ENCODE assay signal across 17 cellular contexts in the genomic region with DNA sequence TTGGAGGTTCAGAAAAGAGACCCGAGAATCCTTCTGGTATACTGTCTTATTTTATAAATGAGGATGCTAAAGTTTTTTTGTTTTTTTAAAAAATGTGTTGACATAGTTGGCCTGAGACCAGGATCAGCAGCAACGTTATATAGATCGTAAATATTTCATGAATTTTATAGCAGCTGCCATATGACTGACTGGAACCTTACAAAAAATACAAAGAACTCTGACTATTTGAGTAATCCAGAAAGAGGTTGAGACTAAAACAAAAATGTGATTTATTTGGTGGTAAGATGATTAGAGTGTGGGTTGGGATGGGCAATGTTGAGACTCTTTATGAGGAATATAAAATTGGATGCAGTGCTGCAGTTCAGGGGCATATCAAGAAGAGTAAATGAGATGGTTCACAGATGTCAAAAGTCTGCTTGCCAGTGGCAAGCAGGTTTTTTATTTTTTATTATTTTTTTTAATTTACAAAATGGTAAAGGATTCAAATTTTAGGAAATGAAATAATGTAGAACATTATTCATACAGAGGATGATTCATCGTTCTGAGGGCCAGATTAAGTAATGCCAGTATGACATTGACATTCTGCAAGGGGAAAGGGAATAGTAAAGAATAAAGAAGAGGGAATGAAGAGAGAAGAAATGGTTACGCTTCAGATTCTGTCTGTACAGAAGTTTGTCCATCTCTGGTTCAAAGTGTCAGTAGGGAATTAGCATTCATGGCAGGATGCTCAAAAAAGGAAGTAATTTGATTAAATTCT. TPM values are rescaled to one million over a fixed set of nuclear protein-coding genes. Genes with fewer than 3 reads are reported as not detected.
DNase-seq lines count a peak whose midpoint lies in the region; ATAC-seq, FAIRE-seq and TF ChIP-seq lines count a peak whose summit lies in the region.
"Had no signal": no experiment of that assay in that cellular context is flagged by ENCODE, and none has a peak within 500 bp of the region (broad histone marks: within the 10 kb centered on the region; RNA-seq: fewer than 3 reads in every experiment).

No MANE protein-coding gene starts in this region.

- no peak for ATAC-seq in CD4-positive, alpha-beta T cell (ENCODE audit: poor library complexity)
- ATAC-seq in activated CD4-positive, CD25-positive, alpha-beta regulatory T cell treated with anti-CD3 and anti-CD28 coated beads, Interleukin-2, amount 50 U/mL, for 24 hours, result no peak
- ATAC-seq: K562 had no signal

- intact Hi-C loops in CD4-positive, alpha-beta T cell (cut with DNase I, micrococcal nuclease), result no loop called here
- intact Hi-C loops in ascending aorta (cut with DNase I), result no loop called here

- peaks cover 7 to 36% of the 10 kb centered on the region in 2 donors for H3K36me3 ChIP-seq in ascending aorta

- no peaks in the 10 kb centered on the region for H3K4me1 ChIP-seq in ascending aorta

- no peaks in the 10 kb centered on the region for H3K9me3 ChIP-seq in CD4-positive, alpha-beta T cell (ENCODE audit: control insufficient read depth, low read length)
- no peaks in the 10 kb centered on the region for H3K9me3 ChIP-seq in ascending aorta
- H3K9me3 ChIP-seq: adrenal gland had no signal

- H3K27ac Mint-ChIP-seq in CD4-positive, alpha-beta T cell, result peak overlapping the region; percentile 22
- peak overlapping the region in 4 of 5 experiments; percentile 2 to 54 (median 35) for H3K27ac Mint-ChIP-seq in brain
- H3K27ac Mint-ChIP-seq in mesothelial cell of epicardium, result peak overlapping the region; percentile 48
- H3K27ac Mint-ChIP-seq: nephron progenitor cell had no signal

- H3K4me1 Mint-ChIP-seq in CD4-positive, alpha-beta T cell (ENCODE audit: low read depth), result peaks cover 35% of the 10 kb centered on the region
- H3K4me1 Mint-ChIP-seq in brain (peaks cover 26% of the 10 kb centered on the region), mesothelial cell of epicardium (peaks cover 10% of the 10 kb centered on the region)
- H3K4me1 Mint-ChIP-seq: nephron progenitor cell had no signal

- DNase-seq in CD4-positive, alpha-beta T cell, result no peak
- peak; percentile 13 for DNase-seq in HTR-8/SVneo (ENCODE audit: insufficient read length, low spot score)
- DNase-seq in mesothelial cell of epicardium (ENCODE audit: low spot score in 2 of 2, unreplicated experiment in 2 of 2), result no peak
- no peak for DNase-seq in nucleus accumbens (lab: John Stamatoyannopoulos, UW)
- no peak for DNase-seq in ascending aorta (ENCODE audit: low spot score in 2 of 2)
- DNase-seq in DMS153 (lab: John Stamatoyannopoulos, UW), result no peak
- DNase-seq: adrenal gland, head of caudate nucleus, left colon, NCI-H1694 treated with DMSO at 0.1 percent for 48 hours, NCI-H69, nephron progenitor cell, RPMI8226 had no signal

- H3K27me3 ChIP-seq in CD4-positive, alpha-beta T cell (ENCODE audit: control insufficient read depth, insufficient read depth, low read length), result no peaks in the 10 kb centered on the region
- no peaks in the 10 kb centered on the region for H3K27me3 ChIP-seq in ascending aorta
- H3K27me3 ChIP-seq: adrenal gland had no signal

- CTCF ChIA-PET in CD4-positive, alpha-beta T cell (lab: Charles Lee), result interaction anchor here (1.5 kb wide), 1 partner anchor 116 kb away, joined by 5 read pairs; no protein-coding TSS in a partner anchor

- no peak for TF ChIP-seq CTCF in CD4-positive, alpha-beta T cell (IDR thresholded peaks at IDR 0.05)
- no peak for TF ChIP-seq CTCF in brain (conservative IDR thresholded peaks at IDR 0.05)
- no peak for TF ChIP-seq CTCF in mesothelial cell of epicardium (IDR thresholded peaks at IDR 0.05; ENCODE audit: unreplicated experiment)
- TF ChIP-seq CTCF in ascending aorta (IDR thresholded peaks at IDR 0.05), result no peak

- FAIRE-seq in HTR-8/SVneo (lab: Jason Lieb, UNC), result no peak
- FAIRE-seq: K562 had no signal

- no peak overlapping the region for H3K4me3 ChIP-seq in ascending aorta
- H3K4me3 ChIP-seq: adrenal gland, K562, skin epidermis had no signal

- POLR2A ChIA-PET in CD4-positive, alpha-beta T cell (lab: Charles Lee), result no interaction called here

- H3K27ac ChIP-seq in CD4-positive, alpha-beta T cell (ENCODE audit: low read depth, low read length), result no peak overlapping the region
- no peak overlapping the region for H3K27ac ChIP-seq in ascending aorta
- H3K27ac ChIP-seq: skin epidermis had no signal

- peaks cover 77% of the 10 kb centered on the region for H3K36me3 Mint-ChIP-seq in CD4-positive, alpha-beta T cell (ENCODE audit: low read depth)
- H3K36me3 Mint-ChIP-seq in brain, result peaks cover 88% of the 10 kb centered on the region
- H3K36me3 Mint-ChIP-seq in mesothelial cell of epicardium, result peaks cover 26% of the 10 kb centered on the region

- H3K4me3 Mint-ChIP-seq in CD4-positive, alpha-beta T cell, result no peak overlapping the region
- H3K4me3 Mint-ChIP-seq in brain (no peak overlapping the region), mesothelial cell of epicardium (no peak overlapping the region)
- H3K4me3 Mint-ChIP-seq: nephron progenitor cell had no signal

- no peaks in the 10 kb centered on the region for H3K27me3 Mint-ChIP-seq in CD4-positive, alpha-beta T cell
- H3K27me3 Mint-ChIP-seq in brain (no peaks in the 10 kb centered on the region), mesothelial cell of epicardium (ENCODE audit: low read depth) (no peaks in the 10 kb centered on the region)

- H3K9me3 Mint-ChIP-seq in CD4-positive, alpha-beta T cell, result no peaks in the 10 kb centered on the region
- H3K9me3 Mint-ChIP-seq in brain, result peaks cover 0 to 4% (median 0%) of the 10 kb centered on the region in 5 experiments
- H3K9me3 Mint-ChIP-seq in mesothelial cell of epicardium, result no peaks in the 10 kb centered on the region
- H3K9me3 Mint-ChIP-seq: nephron progenitor cell had no signal

RNA-seq across cellular contexts. Expression of a gene that starts 58.5 kb away (rescaled TPM):
- total RNA-seq in CD4-positive, alpha-beta T cell, result 10 to 100 TPM; 82.6 to 83.8 TPM
- 22.4 TPM for polyA plus RNA-seq in brain (ENCODE audit: insufficient read depth, low read depth, low replicate concordance)
- total RNA-seq in mesothelial cell of epicardium, result 75.8 to 79.9 TPM (median 76.7 TPM) in 3 replicates
- 22.6 TPM for total RNA-seq in ascending aorta
